Comparison of ENCODE assay signal across 21 cellular contexts in genomic region chr7:881441-882234, GRCh38. TPM values are rescaled to one million over a fixed set of nuclear protein-coding genes. Genes with fewer than 3 reads are reported as not detected.
DNase-seq lines count a peak whose midpoint lies in the region; TF ChIP-seq lines count a peak whose summit lies in the region.
"Had no signal": no experiment of that assay in that cellular context is flagged by ENCODE, and none has a peak within 500 bp of the region (broad histone marks: within the 10 kb centered on the region; RNA-seq: fewer than 3 reads in every experiment).

No MANE protein-coding gene starts in this region.

- no peaks in the 10 kb centered on the region for H3K9me3 Mint-ChIP-seq in nephron
- H3K9me3 Mint-ChIP-seq: naive B cell; stimulated activated effector memory CD8-positive, alpha-beta T cell treated with anti-CD3 and anti-CD28 coated beads, Interleukin-12 subunit alpha, Interleukin-12 subunit beta, amount 100 ng/mL, for 72 hours had no signal

- no peak for TF ChIP-seq CTCF in nephron (IDR thresholded peaks at IDR 0.05; ENCODE audit: unreplicated experiment in 3 of 3)

- peaks cover 3% of the 10 kb centered on the region for H3K4me1 ChIP-seq in mesendoderm (ENCODE audit: control insufficient read depth, low read depth, low read length)
- H3K4me1 ChIP-seq: parathyroid adenoma had no signal

- H3K36me3 Mint-ChIP-seq in nephron (ENCODE audit: low read depth), result peaks cover 3% of the 10 kb centered on the region
- H3K36me3 Mint-ChIP-seq: naive B cell had no signal

- H3K27me3 ChIP-seq in mesendoderm (ENCODE audit: insufficient read depth, low read length, poor library complexity), result no peaks in the 10 kb centered on the region
- H3K27me3 ChIP-seq: breast epithelium, SJSA1, uterus had no signal

- H3K79me1 ChIP-seq in mesendoderm (ENCODE audit: low read length), result peaks cover 36% of the 10 kb centered on the region

- no peak overlapping the region for H3K27ac ChIP-seq in mesendoderm (ENCODE audit: low read depth, low read length)
- H3K27ac ChIP-seq: breast epithelium, parathyroid adenoma, PC-9, SJSA1, uterus had no signal

- no peak overlapping the region for H2BK120ac ChIP-seq in mesendoderm (ENCODE audit: low read depth, low read length)

- H3K27ac Mint-ChIP-seq in nephron, result peak overlapping the region in 2 of 3 experiments; percentile 8 to 38
- H3K27ac Mint-ChIP-seq: CD14-positive monocyte; naive B cell; stimulated activated effector memory CD8-positive, alpha-beta T cell treated with anti-CD3 and anti-CD28 coated beads, Interleukin-12 subunit alpha, Interleukin-12 subunit beta, amount 100 ng/mL, for 72 hours had no signal

- H3K4me3 Mint-ChIP-seq in nephron, result peak overlapping the region in 1 of 3 experiments; percentile 69
- H3K4me3 Mint-ChIP-seq: CD14-positive monocyte; stimulated activated effector memory CD8-positive, alpha-beta T cell treated with anti-CD3 and anti-CD28 coated beads, Interleukin-12 subunit alpha, Interleukin-12 subunit beta, amount 100 ng/mL, for 72 hours had no signal

- H3K4me3 ChIP-seq in mesendoderm (ENCODE audit: low read length), result no peak overlapping the region
- H3K4me3 ChIP-seq: breast epithelium, PC-9, SJSA1, uterus had no signal

- no peak overlapping the region for H3K4me2 ChIP-seq in mesendoderm (ENCODE audit: low read length)
- H3K4me2 ChIP-seq: PC-9 had no signal

- no peak overlapping the region for H2BK5ac ChIP-seq in mesendoderm (ENCODE audit: low read length)

- no CpG with 5 or more reads among the region's 20 CpGs for WGBS in mesendoderm (ENCODE audit: extremely low coverage, insufficient coverage, low lambda C conversion rate)

- no peak overlapping the region for H4K5ac ChIP-seq in mesendoderm (ENCODE audit: low read length)

- peaks cover 88% of the 10 kb centered on the region for H3K79me2 ChIP-seq in mesendoderm (ENCODE audit: control insufficient read depth, insufficient read depth, low read length)

- H3K36me3 ChIP-seq in mesendoderm (ENCODE audit: control insufficient read depth, insufficient read depth, low read length), result no peaks in the 10 kb centered on the region
- H3K36me3 ChIP-seq: breast epithelium, uterus had no signal

- no peak overlapping the region for H2BK15ac ChIP-seq in mesendoderm (replicated peaks; ENCODE audit: low read depth)

- no peak overlapping the region for H3K23ac ChIP-seq in mesendoderm (ENCODE audit: low read length)

- H3K4me1 Mint-ChIP-seq in nephron, result peaks cover 35% of the 10 kb centered on the region

- no peak overlapping the region for H4K8ac ChIP-seq in mesendoderm (ENCODE audit: low read depth, low read length)

- no peaks in the 10 kb centered on the region for H3K27me3 Mint-ChIP-seq in nephron (ENCODE audit: low read depth)
- H3K27me3 Mint-ChIP-seq: naive B cell had no signal

- DNase-seq in SIG-M5 treated with dmso at 0.1 percent for 504 hours (lab: John Stamatoyannopoulos, UW; ENCODE audit: unreplicated experiment) (peak; percentile 22), SIG-M5 (lab: John Stamatoyannopoulos, UW) (no peak), COLO668 (lab: John Stamatoyannopoulos, UW; ENCODE audit: unreplicated experiment) (peak; percentile 69), NCI-H69 (lab: John Stamatoyannopoulos, UW) (peak; percentile 81), hypothalamus (lab: John Stamatoyannopoulos, UW) (no peak), DMS79 treated with DMSO at 0.1 percent for 48 hours (lab: John Stamatoyannopoulos, UW) (no peak), mesendoderm (no peak)
- DNase-seq: activated CD4-positive, alpha-beta T cell treated with anti-CD3 and anti-CD28 coated beads for 48 hours; cortex of kidney; IMR-90; mesenchymal stem cell; naive B cell; NCI-H1436 treated with DMSO at 0.1 percent for 48 hours; PC-9; uterus had no signal

- no peak overlapping the region for H2AK5ac ChIP-seq in mesendoderm (ENCODE audit: low read length)

- no peak overlapping the region for H3K4ac ChIP-seq in mesendoderm (ENCODE audit: low read depth, low read length)

- H3K18ac ChIP-seq in mesendoderm (ENCODE audit: low read length), result no peak overlapping the region

- no peak overlapping the region for H3K56ac ChIP-seq in mesendoderm (ENCODE audit: low read length)

- no peak overlapping the region for H3K9ac ChIP-seq in mesendoderm (ENCODE audit: low read length)
- H3K9ac ChIP-seq: parathyroid adenoma had no signal

RNA-seq across cellular contexts. Expression of gene GET4, which starts 5.3 kb away (rescaled TPM):
- 35.9 TPM for polyA plus RNA-seq in mesendoderm (2013, experiment 1 of 2)
- 35.8 TPM for polyA plus RNA-seq in mesendoderm (2013, experiment 2 of 2)

RNA-seq across cellular contexts. Expression of gene SUN1, which starts 49.4 kb away (rescaled TPM):
- 47.7 TPM for polyA plus RNA-seq in mesendoderm (2013, experiment 1 of 2)
- 47.9 TPM for polyA plus RNA-seq in mesendoderm (2013, experiment 2 of 2)

Comparison
In these comparisons a context has a peak if more than half of its experiments do, and no peak if none do; other contexts are left out.
1. DNase-seq: peak in SIG-M5 treated with dmso at 0.1 percent for 504 hours (single experiment), COLO668 (single experiment) and NCI-H69 (single experiment); none in SIG-M5 (single experiment), hypothalamus (0 of 51), DMS79 treated with DMSO at 0.1 percent for 48 hours (single experiment) and mesendoderm (single experiment).